16 cellular contexts compared by ENCODE assay signal in genomic region chr6:111818539-111819226, GRCh38.
A peak's percentile ranks its signal among the peaks of the same experiment; 100 is the strongest.
DNase-seq lines count a peak whose midpoint lies in the region; FAIRE-seq and TF ChIP-seq lines count a peak whose summit lies in the region.
"Had no signal": no experiment of that assay in that cellular context is flagged by ENCODE, and none has a peak within 500 bp of the region (broad histone marks: within the 10 kb centered on the region; RNA-seq: fewer than 3 reads in every experiment).

No MANE protein-coding gene starts in this region.

- DNase-seq in Ammon's horn (ENCODE audit: low spot score) (peak; percentile 53), HTR-8/SVneo (ENCODE audit: insufficient read length, low spot score) (no peak), nephron progenitor cell (no peak), OCI-M1 (lab: John Stamatoyannopoulos, UW) (no peak), HCEC 1CT (no peak), SIG-M5 treated with dmso at 0.1 percent for 504 hours (lab: John Stamatoyannopoulos, UW; ENCODE audit: unreplicated experiment) (no peak), D721Med (ENCODE audit: insufficient read length, low spot score) (no peak)
- DNase-seq: amniotic stem cell, Caco-2, kidney, pancreas, WERI-Rb-1 had no signal

- FAIRE-seq in HTR-8/SVneo (lab: Jason Lieb, UNC) = peak; percentile 54
- no peak for FAIRE-seq in D721Med (lab: Jason Lieb, UNC)
- FAIRE-seq: endothelial cell of umbilical vein, kidney, pancreas had no signal

- peaks cover 21% of the 10 kb centered on the region for H3K9me3 Mint-ChIP-seq in nephron progenitor cell

- no peaks in the 10 kb centered on the region for H3K27me3 Mint-ChIP-seq in nephron progenitor cell (ENCODE audit: low read depth, poor library complexity)

- peak overlapping the region; percentile 81 for H3K27ac ChIP-seq in cingulate gyrus (ENCODE audit: low read depth, low read length)
- H3K27ac ChIP-seq: pancreas, RWPE1, tibial artery, WERI-Rb-1 had no signal

- peaks cover 43% of the 10 kb centered on the region for H3K36me3 Mint-ChIP-seq in nephron progenitor cell (ENCODE audit: low read depth)

- H3K27ac Mint-ChIP-seq in nephron progenitor cell = peak overlapping the region; percentile 49

- peaks cover 40% of the 10 kb centered on the region for H3K4me1 Mint-ChIP-seq in nephron progenitor cell

- TF ChIP-seq CTCF in nephron progenitor cell (IDR thresholded peaks at IDR 0.05) = no peak
- TF ChIP-seq CTCF in D721Med (IDR thresholded peaks at IDR 0.05; ENCODE audit: insufficient read depth, missing control alignments) = no peak

- no peak overlapping the region for H3K4me3 Mint-ChIP-seq in nephron progenitor cell
